Comparison of ENCODE assay signal across 8 cellular contexts in the genomic region with DNA sequence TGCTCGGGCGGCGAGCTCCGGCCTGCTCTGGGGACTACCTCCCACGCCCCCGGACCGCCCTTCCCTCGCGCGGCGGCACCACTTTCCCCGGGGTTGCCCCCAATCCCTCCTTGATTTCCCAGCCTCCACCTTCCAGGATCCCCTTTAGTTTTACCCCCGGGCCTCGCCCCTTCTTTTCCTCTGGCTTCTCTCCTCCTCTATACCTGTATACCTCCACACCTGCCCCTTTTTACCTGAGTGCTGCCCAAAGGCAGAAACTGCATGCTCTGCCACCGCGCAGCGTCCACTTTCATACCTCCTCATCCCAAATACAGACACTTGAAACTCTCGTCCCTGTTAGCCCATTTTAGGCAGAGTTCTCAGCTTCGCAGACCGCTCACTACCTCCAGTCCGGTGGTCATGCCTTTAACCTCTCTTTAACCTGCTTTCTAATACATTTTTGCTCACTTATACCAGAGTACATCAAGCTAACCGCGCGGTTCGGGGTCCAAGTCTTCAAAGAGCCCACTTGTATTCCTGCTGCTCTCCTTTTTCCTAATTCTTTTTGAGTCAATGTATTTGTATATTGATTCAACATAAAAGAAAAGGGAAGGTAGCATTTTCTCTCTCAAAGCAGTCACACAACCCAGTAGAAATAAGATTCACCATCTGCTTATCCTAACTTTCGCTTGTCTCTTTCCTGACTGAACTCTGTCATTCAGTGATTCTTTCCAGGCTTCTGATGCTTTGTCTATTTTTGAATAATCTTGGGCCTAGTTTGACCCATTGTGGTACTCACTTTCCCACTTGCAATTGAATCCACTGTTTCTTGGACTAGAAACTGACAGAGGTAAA. TPM values are rescaled to one million over a fixed set of nuclear protein-coding genes. Genes with fewer than 3 reads are reported as not detected.
DNase-seq lines count a peak whose midpoint lies in the region; ATAC-seq and TF ChIP-seq lines count a peak whose summit lies in the region.

No MANE protein-coding gene starts in this region.

- in situ Hi-C loops in G401 (cut with HindIII; ENCODE audit: low sequenced_read_pairs), result no loop called here

- intact Hi-C loops in PC-3 (cut with micrococcal nuclease), result loop anchor here (2.0 to 10.0 kb wide), 7 partner anchors 100 to 588 kb away; partner anchors contain the start of gene HNMT

- H3K9ac ChIP-seq in PC-3 (ENCODE audit: low read length) (peak overlapping the region; percentile 85), liver (ENCODE audit: low read depth in 1 of 2, low read length in 2 of 2) (peak overlapping the region; percentile 60 to 82)

- WGBS in liver, result 3% methylated on average over 26 of the region's 26 CpGs
- WGBS in thymus, result 3% methylated on average over 26 of the region's 26 CpGs

- ATAC-seq in PC-3, result peak; percentile 27

- H3K4me1 ChIP-seq in PC-3 (ENCODE audit: insufficient read depth, low read length), result peaks cover 47% of the 10 kb centered on the region
- H3K4me1 ChIP-seq in liver (ENCODE audit: control insufficient read depth in 4 of 4, insufficient read depth in 4 of 4, low read length in 3 of 4), result peaks cover 11 to 43% (median 33%) of the 10 kb centered on the region in 4 donors
- peaks cover 9% of the 10 kb centered on the region for H3K4me1 ChIP-seq in thymus (ENCODE audit: control insufficient read depth, insufficient read depth, low read length)

- no peak for TF ChIP-seq CTCF in PC-3 (conservative IDR thresholded peaks at IDR 0.05; ENCODE audit: low read depth, low read length)
- TF ChIP-seq CTCF in liver (IDR thresholded peaks at IDR 0.05; ENCODE audit: low read depth, low read length, missing input control), result no peak

- BruUV-seq in PC-3 (replicated peaks; lab: Mats Ljungman, UMichigan), result TSS peak; percentile 51

- H3F3A ChIP-seq in PC-3 (ENCODE audit: low read length, unreplicated experiment), result no peaks in the 10 kb centered on the region

- peaks cover 13% of the 10 kb centered on the region; the same call in 1 of the 2 replicates for H4K20me1 ChIP-seq in PC-3 (ENCODE audit: low read length)

- POLR2A ChIA-PET in HEK293T (lab: Yijun Ruan, JAX) (interaction anchor here (0.9 kb wide), 1 partner anchor 269 kb away, joined by 3 read pairs; no protein-coding TSS in a partner anchor), PC-3 (lab: Charles Lee; ENCODE audit: unreplicated experiment) (no interaction called here)

- peak overlapping the region; percentile 94 for H2AFZ ChIP-seq in PC-3 (ENCODE audit: low read length)

- no peaks in the 10 kb centered on the region for H3K9me2 ChIP-seq in PC-3 (replicated peaks; ENCODE audit: low read length)

- TF ChIP-seq RAD21 in liver (IDR thresholded peaks at IDR 0.05), result no peak

- peak overlapping the region; percentile 38 for H3K27ac ChIP-seq in PC-3 (ENCODE audit: low read length)
- H3K27ac ChIP-seq in liver (ENCODE audit: low read depth in 1 of 2, low read length in 2 of 2), result peak overlapping the region; percentile 86 to 91
- H3K27ac ChIP-seq in thymus (ENCODE audit: low read depth), result peak overlapping the region; percentile 68

- H3K27me3 ChIP-seq in PC-3 (ENCODE audit: low read length) (no peaks in the 10 kb centered on the region), liver (ENCODE audit: control insufficient read depth in 4 of 4, insufficient read depth in 4 of 4, low read length in 3 of 4) (no peaks in the 10 kb centered on the region), thymus (ENCODE audit: control insufficient read depth, insufficient read depth) (peaks cover 4% of the 10 kb centered on the region)

- H3K36me3 ChIP-seq in PC-3 (ENCODE audit: low read depth, low read length), result no peaks in the 10 kb centered on the region
- H3K36me3 ChIP-seq in liver (ENCODE audit: control insufficient read depth in 4 of 4, insufficient read depth in 3 of 4, low read depth in 1 of 4, low read length in 3 of 4), result no peaks in the 10 kb centered on the region
- no peaks in the 10 kb centered on the region for H3K36me3 ChIP-seq in thymus (ENCODE audit: control insufficient read depth, insufficient read depth)

- DNase-seq in G401 (ENCODE audit: low spot score) (peak; percentile 66), HEK293T (ENCODE audit: extremely low spot score) (peak; percentile 13), PC-3 (peak; percentile 39), cerebellum (ENCODE audit: low spot score) (peak; percentile 17), NK-92 (lab: John Stamatoyannopoulos, UW; ENCODE audit: unreplicated experiment) (no peak)
- no peak for DNase-seq in activated CD4-positive, alpha-beta T cell treated with anti-CD3 and anti-CD28 coated beads, Interleukin-2, amount 50 U/mL, for 4 hours

- peak overlapping the region; percentile 83 for H3K4me2 ChIP-seq in PC-3 (ENCODE audit: low read length)

- CTCF ChIA-PET in HEK293T (lab: Yijun Ruan, JAX), result no interaction called here
- CTCF ChIA-PET in PC-3 (lab: Charles Lee), result no interaction called here

- H3K4me3 ChIP-seq in PC-3 (ENCODE audit: low read length) (peak overlapping the region; percentile 81), liver (ENCODE audit: low read depth in 1 of 3, low read length in 3 of 3) (peak overlapping the region; percentile 73 to 99 (median 83)), thymus (ENCODE audit: low read length) (peak overlapping the region; percentile 86)

- no peaks in the 10 kb centered on the region for H3K9me3 ChIP-seq in PC-3 (ENCODE audit: low read length)
- no peaks in the 10 kb centered on the region for H3K9me3 ChIP-seq in liver (ENCODE audit: control insufficient read depth in 4 of 4, low read length in 3 of 4)
- H3K9me3 ChIP-seq in thymus (ENCODE audit: control insufficient read depth), result no peaks in the 10 kb centered on the region

- peaks cover 66% of the 10 kb centered on the region for H3K79me2 ChIP-seq in PC-3 (ENCODE audit: low read length)

TF ChIP-seq in HEK293T, 16 proteins besides CTCF, POLR2A, EP300 and RAD21:
- TF ChIP-seq ZNF384 (IDR thresholded peaks at IDR 0.05) (no peak), LEF1 (IDR thresholded peaks at IDR 0.05; ENCODE audit: borderline replicate concordance) (no peak), NFRKB (IDR thresholded peaks at IDR 0.05) (no peak), BHLHE40 (IDR thresholded peaks at IDR 0.05; ENCODE audit: borderline replicate concordance) (no peak), ARNT (IDR thresholded peaks at IDR 0.05) (no peak), TARDBP (IDR thresholded peaks at IDR 0.05) (no peak), FOXM1 (IDR thresholded peaks at IDR 0.05; ENCODE audit: borderline replicate concordance) (no peak), PKNOX1 (IDR thresholded peaks at IDR 0.05) (no peak), CTBP1 (IDR thresholded peaks at IDR 0.05; ENCODE audit: borderline replicate concordance) (no peak), SP1 (IDR thresholded peaks at IDR 0.05) (no peak), L3MBTL2 (conservative IDR thresholded peaks at IDR 0.05) (no peak), HDGF (IDR thresholded peaks at IDR 0.05; ENCODE audit: borderline replicate concordance) (no peak), FOXA1 (IDR thresholded peaks at IDR 0.05) (no peak), SUZ12 (IDR thresholded peaks at IDR 0.05) (no peak), FOXK2 (IDR thresholded peaks at IDR 0.05) (no peak), ELF4 (IDR thresholded peaks at IDR 0.05) (no peak)
TF ChIP-seq in HEK293T: peak in this region for 0.

TF ChIP-seq in liver, 16 proteins besides CTCF, POLR2A, EP300 and RAD21 (continues in another document):
- TF ChIP-seq REST (IDR thresholded peaks at IDR 0.05) (no peak), YY1 (IDR thresholded peaks at IDR 0.05) (no peak), RXRA (IDR thresholded peaks at IDR 0.05) (no peak), GABPA (IDR thresholded peaks at IDR 0.05 in 1 of 2, conservative IDR thresholded peaks at IDR 0.05 in 1 of 2) (no peak), NR2F2 (IDR thresholded peaks at IDR 0.05) (no peak)
- TF ChIP-seq, protein P1, sequence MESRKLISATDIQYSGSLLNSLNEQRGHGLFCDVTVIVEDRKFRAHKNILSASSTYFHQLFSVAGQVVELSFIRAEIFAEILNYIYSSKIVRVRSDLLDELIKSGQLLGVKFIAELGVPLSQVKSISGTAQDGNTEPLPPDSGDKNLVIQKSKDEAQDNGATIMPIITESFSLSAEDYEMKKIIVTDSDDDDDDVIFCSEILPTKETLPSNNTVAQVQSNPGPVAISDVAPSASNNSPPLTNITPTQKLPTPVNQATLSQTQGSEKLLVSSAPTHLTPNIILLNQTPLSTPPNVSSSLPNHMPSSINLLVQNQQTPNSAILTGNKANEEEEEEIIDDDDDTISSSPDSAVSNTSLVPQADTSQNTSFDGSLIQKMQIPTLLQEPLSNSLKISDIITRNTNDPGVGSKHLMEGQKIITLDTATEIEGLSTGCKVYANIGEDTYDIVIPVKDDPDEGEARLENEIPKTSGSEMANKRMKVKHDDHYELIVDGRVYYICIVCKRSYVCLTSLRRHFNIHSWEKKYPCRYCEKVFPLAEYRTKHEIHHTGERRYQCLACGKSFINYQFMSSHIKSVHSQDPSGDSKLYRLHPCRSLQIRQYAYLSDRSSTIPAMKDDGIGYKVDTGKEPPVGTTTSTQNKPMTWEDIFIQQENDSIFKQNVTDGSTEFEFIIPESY (IDR thresholded peaks at IDR 0.05), result no peak

RNA-seq across cellular contexts. Expression of gene SPOPL, which starts 0.9 kb away (rescaled TPM):
- total RNA-seq in G401 (2014; rRNA removed; shearing (Covaris generic)), result 6.0 and 6.4 TPM in 2 replicates
- 9.3 and 10.2 TPM in 2 replicates for total RNA-seq in PC-3 (2014; rRNA removed)
- total RNA-seq in cerebellum, result 22.5 TPM
- total RNA-seq in liver, result 10 to 100 TPM; 15.2 to 15.8 TPM
- polyA plus RNA-seq in liver, result 1 to 10 TPM; 3.4 to 3.7 TPM
- polyA plus RNA-seq in thymus, result 7.3 TPM

Comparison
In these comparisons a context has a peak if more than half of its experiments do, and no peak if none do; other contexts are left out.
1. DNase-seq: peak in G401 (single experiment), HEK293T (single experiment), PC-3 (single experiment) and cerebellum (single experiment); none in NK-92 (single experiment) and activated CD4-positive, alpha-beta T cell treated with anti-CD3 and anti-CD28 coated beads, Interleukin-2, amount 50 U/mL, for 4 hours (0 of 2).
2. H3K27ac ChIP-seq: peak in every context shown above with its lines; median percentile 88 in liver; 68 in thymus; 38 in PC-3.
3. Peak in every context shown above with its lines, with median percentiles within 50 percentile points of each other: H3K4me3 ChIP-seq.